In genomic region chr17:1628856-1629646, GRCh38 we compare ENCODE assay signal across 8 cellular contexts. TPM values are rescaled to one million over a fixed set of nuclear protein-coding genes. Genes with fewer than 3 reads are reported as not detected.
A peak's percentile ranks its signal among the peaks of the same experiment; 100 is the strongest.
DNase-seq lines count a peak whose midpoint lies in the region; ATAC-seq and TF ChIP-seq lines count a peak whose summit lies in the region.

No MANE protein-coding gene starts in this region.

- peak; percentile 78 for ATAC-seq in DND-41 (ENCODE audit: insufficient read depth, low read depth)
- ATAC-seq in natural killer cell treated with Interleukin-12 subunit alpha and Interleukin-12 subunit beta and Interleukin-15 and Interleukin-18, amount 100 ng/mL, for 72 hours, result peak; percentile 91 to 92

- H3K27me3 Mint-ChIP-seq in natural killer cell treated with Interleukin-12 subunit alpha and Interleukin-12 subunit beta and Interleukin-15 and Interleukin-18, amount 100 ng/mL, for 72 hours, result peaks cover 7 to 11% of the 10 kb centered on the region in 2 donors

- H2AFZ ChIP-seq in DND-41 (ENCODE audit: low read depth, low read length) (peak overlapping the region; percentile 65), GM23248 (peak overlapping the region; percentile 80)

- peaks cover 12 to 14% of the 10 kb centered on the region in 2 donors for H3K4me1 Mint-ChIP-seq in natural killer cell treated with Interleukin-12 subunit alpha and Interleukin-12 subunit beta and Interleukin-15 and Interleukin-18, amount 100 ng/mL, for 72 hours (ENCODE audit: low read depth in 2 of 2)

- H3K9me2 ChIP-seq in GM23248 (ENCODE audit: insufficient read depth), result no peaks in the 10 kb centered on the region

- no peaks in the 10 kb centered on the region for H4K20me1 ChIP-seq in DND-41 (ENCODE audit: insufficient read depth, low read length)
- H4K20me1 ChIP-seq in GM23248 (ENCODE audit: insufficient read depth), result no peaks in the 10 kb centered on the region

- H3K4me2 ChIP-seq in DND-41 (ENCODE audit: insufficient read depth, low read length) (peak overlapping the region; percentile 95), GM23248 (ENCODE audit: unreplicated experiment) (peak overlapping the region; percentile 96)

- peak overlapping the region; percentile 76 for H3K27ac ChIP-seq in DND-41 (ENCODE audit: low read length)
- H3K27ac ChIP-seq in GM23248, result peak overlapping the region; percentile 81

- no peaks in the 10 kb centered on the region for H3K9me3 ChIP-seq in DND-41 (ENCODE audit: insufficient read depth, low read length, severe bottlenecking)
- H3K9me3 ChIP-seq in GM23248 (ENCODE audit: low read depth), result no peaks in the 10 kb centered on the region

- no peaks in the 10 kb centered on the region for H3K27me3 ChIP-seq in DND-41 (ENCODE audit: insufficient read depth, low read length, poor library complexity)
- H3K27me3 ChIP-seq in GM23248 (replicated peaks; ENCODE audit: insufficient read depth), result no peaks in the 10 kb centered on the region

- WGBS in GM23248 (ENCODE audit: low coverage in 1 of 2, low lambda C conversion rate in 2 of 2, missing lambda C conversion rate in 2 of 2), 2 experiments, result 1% methylated on average over 27 to 63 of the region's 84 CpGs

- H3K9ac ChIP-seq in DND-41 (ENCODE audit: low read depth, low read length) (peak overlapping the region; percentile 70), GM23248 (peak overlapping the region; percentile 93)

- DNase-seq in DND-41 (peak; percentile 97), GM23248 (peak; percentile 96), LoVo (ENCODE audit: low spot score) (peak; percentile 89), RPMI8226 (peak; percentile 91), fibroblast of peridontal ligament (ENCODE audit: extremely low read depth) (peak; percentile 86)
- peak; percentile 80 for DNase-seq in activated T-helper 9 cell treated with anti-CD3 and anti-CD28 coated beads, Interleukin-2, amount 50 U/mL, for 16 hours (ENCODE audit: low read depth)
- DNase-seq in natural killer cell treated with Interleukin-12 subunit alpha and Interleukin-12 subunit beta and Interleukin-15 and Interleukin-18, amount 100 ng/mL, for 72 hours (ENCODE audit: low spot score), result peak; percentile 93
- peak; percentile 79 to 90 (median 86) for DNase-seq in stimulated activated naive CD4-positive, alpha-beta T cell (lab: John Stamatoyannopoulos, UW)

- H3K27ac Mint-ChIP-seq in natural killer cell treated with Interleukin-12 subunit alpha and Interleukin-12 subunit beta and Interleukin-15 and Interleukin-18, amount 100 ng/mL, for 72 hours, result peak overlapping the region; percentile 56 to 81

- peaks cover 23% of the 10 kb centered on the region for H3K36me3 ChIP-seq in DND-41 (ENCODE audit: insufficient read depth, low read length)
- H3K36me3 ChIP-seq in GM23248 (ENCODE audit: low read depth), result no peaks in the 10 kb centered on the region

- H3K4me3 Mint-ChIP-seq in natural killer cell treated with Interleukin-12 subunit alpha and Interleukin-12 subunit beta and Interleukin-15 and Interleukin-18, amount 100 ng/mL, for 72 hours, result peak overlapping the region; percentile 87

- H3K4me3 ChIP-seq in DND-41 (ENCODE audit: low read depth in 1 of 2, low read length in 2 of 2) (peak overlapping the region; percentile 42 to 70), GM23248 (peak overlapping the region; percentile 79)

- no peaks in the 10 kb centered on the region for H3K36me3 Mint-ChIP-seq in natural killer cell treated with Interleukin-12 subunit alpha and Interleukin-12 subunit beta and Interleukin-15 and Interleukin-18, amount 100 ng/mL, for 72 hours

- no peaks in the 10 kb centered on the region for H3F3A ChIP-seq in GM23248 (ENCODE audit: insufficient read depth)

- in situ Hi-C loops in GM23248 (cut with MboI), result no loop called here

- peaks cover 45% of the 10 kb centered on the region for H3K4me1 ChIP-seq in DND-41 (ENCODE audit: insufficient read depth, low read length)
- no peaks in the 10 kb centered on the region for H3K4me1 ChIP-seq in GM23248 (ENCODE audit: insufficient read depth)

- H3K9me3 Mint-ChIP-seq in natural killer cell treated with Interleukin-12 subunit alpha and Interleukin-12 subunit beta and Interleukin-15 and Interleukin-18, amount 100 ng/mL, for 72 hours, result no peaks in the 10 kb centered on the region

- peaks cover 46% of the 10 kb centered on the region for H3K79me2 ChIP-seq in DND-41 (ENCODE audit: insufficient read depth, low read length)
- H3K79me2 ChIP-seq in GM23248 (ENCODE audit: insufficient read depth), result no peaks in the 10 kb centered on the region

- TF ChIP-seq CTCF in DND-41 (IDR thresholded peaks at IDR 0.05; ENCODE audit: borderline replicate concordance, extremely low read depth, low read length, poor library complexity, severe bottlenecking), result peak; percentile 56

RNA-seq across cellular contexts. Expression of gene SLC43A2, which starts 0.4 kb away (rescaled TPM):
- 8.6 and 9.1 TPM in 2 replicates for total RNA-seq in GM23248 (2014; rRNA removed; shearing (Covaris generic))
- polyA plus RNA-seq in GM23248 (2016; fragmentation: Nextera tagmentation; extraction: Ambion mirVana), result 6.0 and 6.6 TPM in 2 replicates
- total RNA-seq in natural killer cell treated with Interleukin-12 subunit alpha and Interleukin-12 subunit beta and Interleukin-15 and Interleukin-18, amount 100 ng/mL, for 72 hours, result 1 to 10 TPM; 4.9 to 5.0 TPM

RNA-seq across cellular contexts. Expression of gene SCARF1, which starts 16.5 kb away (rescaled TPM):
- total RNA-seq in GM23248 (2014; rRNA removed; shearing (Covaris generic)), result 0.25 TPM in 1 of 2 replicates, not detected in the other
- polyA plus RNA-seq in GM23248 (2016; fragmentation: Nextera tagmentation; extraction: Ambion mirVana), result 0.14 TPM in 1 of 2 replicates, not detected in the other
- total RNA-seq in natural killer cell treated with Interleukin-12 subunit alpha and Interleukin-12 subunit beta and Interleukin-15 and Interleukin-18, amount 100 ng/mL, for 72 hours, result 1 to 10 TPM; 3.6 to 4.1 TPM

RNA-seq across cellular contexts. Expression of gene RILP, which starts 20.6 kb away (rescaled TPM):
- 6.4 and 27.6 TPM in 2 replicates for total RNA-seq in GM23248 (2014; rRNA removed; shearing (Covaris generic))
- polyA plus RNA-seq in GM23248 (2016; fragmentation: Nextera tagmentation; extraction: Ambion mirVana), result 4.4 and 6.5 TPM in 2 replicates
- 1 to 10 TPM; 1.2 to 3.1 TPM for total RNA-seq in natural killer cell treated with Interleukin-12 subunit alpha and Interleukin-12 subunit beta and Interleukin-15 and Interleukin-18, amount 100 ng/mL, for 72 hours

RNA-seq across cellular contexts. Expression of gene PRPF8, which starts 55.6 kb away (rescaled TPM):
- 72.2 and 76.9 TPM in 2 replicates for total RNA-seq in GM23248 (2014; rRNA removed; shearing (Covaris generic))
- polyA plus RNA-seq in GM23248 (2016; fragmentation: Nextera tagmentation; extraction: Ambion mirVana), result 90.3 and 93.8 TPM in 2 replicates
- 100 to 1,000 TPM; 348 to 422 TPM for total RNA-seq in natural killer cell treated with Interleukin-12 subunit alpha and Interleukin-12 subunit beta and Interleukin-15 and Interleukin-18, amount 100 ng/mL, for 72 hours

Comparison
In these comparisons a context has a peak if more than half of its experiments do, and no peak if none do; other contexts are left out.
1. Peak in every context shown above with its lines: DNase-seq, ATAC-seq, H3K4me3 ChIP-seq and H3K27ac ChIP-seq.